8 cellular contexts compared by ENCODE assay signal in the genomic region with DNA sequence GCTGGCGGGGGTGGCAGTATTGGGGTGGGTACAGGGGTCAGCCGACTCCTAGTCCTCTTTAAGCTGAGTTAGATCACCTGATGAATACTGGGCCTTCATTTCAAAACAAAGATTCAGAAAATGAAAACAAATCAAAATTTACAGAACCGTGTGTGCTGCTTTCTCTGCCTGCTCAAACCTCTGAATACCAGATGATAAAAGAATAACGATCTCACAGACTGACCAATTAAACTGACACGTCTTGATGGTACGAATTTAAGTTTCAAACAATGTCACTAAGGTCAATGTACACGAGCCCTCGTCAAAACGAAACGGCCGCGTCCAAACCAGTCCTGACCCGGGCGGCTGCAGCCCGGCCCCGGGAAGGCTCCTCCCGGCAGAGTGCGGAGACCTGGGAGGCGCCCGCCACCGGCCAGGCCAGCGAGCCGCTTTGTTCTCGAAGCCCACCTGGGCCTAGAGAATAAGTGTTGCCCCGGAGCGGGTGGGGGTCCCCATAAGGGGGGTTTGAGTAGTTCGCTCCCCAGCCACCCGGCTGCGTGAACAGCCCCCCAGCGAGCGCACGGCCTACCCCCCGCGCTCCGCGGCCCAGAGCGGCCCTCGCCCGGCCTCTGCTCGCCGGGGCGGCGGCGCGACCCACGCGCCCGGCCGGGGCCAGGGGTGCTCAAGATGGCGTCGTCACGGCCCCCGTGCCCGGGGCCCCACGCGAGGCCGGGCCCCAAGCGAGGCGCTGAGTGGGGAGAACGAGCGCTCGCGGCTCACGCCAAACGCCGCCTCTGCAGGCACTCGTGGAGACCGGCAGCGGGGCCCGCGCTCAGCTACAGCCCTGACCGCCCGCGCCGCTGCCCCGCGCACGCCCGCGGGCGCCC. TPM values are rescaled to one million over a fixed set of nuclear protein-coding genes. Genes with fewer than 3 reads are reported as not detected.
DNase-seq lines count a peak whose midpoint lies in the region; ATAC-seq, FAIRE-seq and TF ChIP-seq lines count a peak whose summit lies in the region.

No MANE protein-coding gene starts in this region.

- peaks cover 13% of the 10 kb centered on the region for H3K36me3 Mint-ChIP-seq in astrocyte (ENCODE audit: low read depth, unreplicated experiment)
- peaks cover 22 to 42% of the 10 kb centered on the region in 2 donors for H3K36me3 Mint-ChIP-seq in stimulated activated naive B cell treated with anti-CD40 and anti-IgM and Interleukin-4, amounts not matched to agents 10 μg/mL and 1 μg/mL and 100 μg/mL, for 72 hours

- peaks cover 80% of the 10 kb centered on the region for H4K20me1 ChIP-seq in astrocyte (ENCODE audit: insufficient read depth, low read length)
- peaks cover 40% of the 10 kb centered on the region for H4K20me1 ChIP-seq in keratinocyte (ENCODE audit: control insufficient read depth, extremely low read depth, insufficient read depth, low read length)

- DNase-seq in COLO668 (lab: John Stamatoyannopoulos, UW; ENCODE audit: unreplicated experiment) (peak; percentile 51), astrocyte (ENCODE audit: low read depth) (no peak), keratinocyte (ENCODE audit: low read depth, low spot score) (no peak), hippocampal formation (lab: John Stamatoyannopoulos, UW) (no peak), NOMO-1 treated with DMSO at 0.1 percent for 48 hours (lab: John Stamatoyannopoulos, UW; ENCODE audit: unreplicated experiment) (no peak)
- DNase-seq in stimulated activated naive B cell treated with anti-CD40 and anti-IgM and Interleukin-4, amounts not matched to agents 10 μg/mL and 1 μg/mL and 100 μg/mL, for 72 hours = no peak

- H3K4me3 ChIP-seq in HUES64 (ENCODE audit: low read length) (peak overlapping the region; percentile 66), astrocyte (ENCODE audit: insufficient read depth, low read depth, low read length) (peak overlapping the region; percentile 94), keratinocyte (ENCODE audit: control insufficient read depth in 2 of 3, extremely low read depth in 1 of 3, insufficient read depth in 2 of 3, low read depth in 1 of 3, low read length in 3 of 3) (peak overlapping the region; percentile 70 to 91 (median 79))

- no peaks in the 10 kb centered on the region for H3K9me3 ChIP-seq in HUES64 (ENCODE audit: insufficient read depth, low read depth, low read length)
- H3K9me3 ChIP-seq in astrocyte (ENCODE audit: insufficient read depth, low read depth, low read length) = no peaks in the 10 kb centered on the region
- no peaks in the 10 kb centered on the region for H3K9me3 ChIP-seq in keratinocyte (ENCODE audit: control insufficient read depth, low read depth, low read length)

- peaks cover 17% of the 10 kb centered on the region for H3K4me1 Mint-ChIP-seq in astrocyte (ENCODE audit: low read depth, unreplicated experiment)
- peaks cover 34 to 54% of the 10 kb centered on the region in 2 donors for H3K4me1 Mint-ChIP-seq in stimulated activated naive B cell treated with anti-CD40 and anti-IgM and Interleukin-4, amounts not matched to agents 10 μg/mL and 1 μg/mL and 100 μg/mL, for 72 hours

- no peaks in the 10 kb centered on the region for H3K27me3 Mint-ChIP-seq in astrocyte (ENCODE audit: low read depth, unreplicated experiment)
- no peaks in the 10 kb centered on the region for H3K27me3 Mint-ChIP-seq in stimulated activated naive B cell treated with anti-CD40 and anti-IgM and Interleukin-4, amounts not matched to agents 10 μg/mL and 1 μg/mL and 100 μg/mL, for 72 hours

- peak overlapping the region; percentile 97 for H3K27ac Mint-ChIP-seq in astrocyte (ENCODE audit: unreplicated experiment)
- peak overlapping the region; percentile 95 for H3K27ac Mint-ChIP-seq in stimulated activated naive B cell treated with anti-CD40 and anti-IgM and Interleukin-4, amounts not matched to agents 10 μg/mL and 1 μg/mL and 100 μg/mL, for 72 hours

- H3K4me2 ChIP-seq in astrocyte (ENCODE audit: low read length) (peak overlapping the region; percentile 99), keratinocyte (ENCODE audit: control insufficient read depth, extremely low read depth, insufficient read depth, low read depth, low read length) (peak overlapping the region; percentile 91)

- H3K4me1 ChIP-seq in HUES64 (ENCODE audit: insufficient read depth, low read length) = peaks cover 9% of the 10 kb centered on the region
- peaks cover 24% of the 10 kb centered on the region for H3K4me1 ChIP-seq in astrocyte (ENCODE audit: insufficient read depth, low read length)
- H3K4me1 ChIP-seq in keratinocyte (ENCODE audit: control insufficient read depth, extremely low read depth, insufficient read depth, low read length) = peaks cover 20% of the 10 kb centered on the region

- H3K27ac ChIP-seq in HUES64 (ENCODE audit: low read depth, low read length) (peak overlapping the region; percentile 76; the same call in 1 of the 2 replicates), astrocyte (ENCODE audit: low read depth, low read length) (peak overlapping the region; percentile 88), keratinocyte (ENCODE audit: control insufficient read depth, insufficient read depth, low read length) (peak overlapping the region; percentile 79)

- TF ChIP-seq CTCF in astrocyte (IDR thresholded peaks at IDR 0.05; ENCODE audit: insufficient read depth, low read depth, low read length) (no peak), keratinocyte (optimal IDR thresholded peaks at IDR 0.05 in 1 of 3, IDR thresholded peaks at IDR 0.05 in 1 of 3, conservative IDR thresholded peaks at IDR 0.05 in 1 of 3; ENCODE audit: extremely low read depth in 1 of 3, insufficient read depth in 2 of 3, low read length in 3 of 3) (no peak)

- peak overlapping the region; percentile 98 for H3K4me3 Mint-ChIP-seq in astrocyte (ENCODE audit: unreplicated experiment)
- H3K4me3 Mint-ChIP-seq in stimulated activated naive B cell treated with anti-CD40 and anti-IgM and Interleukin-4, amounts not matched to agents 10 μg/mL and 1 μg/mL and 100 μg/mL, for 72 hours = peak overlapping the region; percentile 87 to 90

- FAIRE-seq in astrocyte (lab: Jason Lieb, UNC) (no peak), keratinocyte (lab: Jason Lieb, UNC) (no peak)

- H3K9ac ChIP-seq in HUES64 (ENCODE audit: low read depth, low read length) = peak overlapping the region; percentile 93
- H3K9ac ChIP-seq in astrocyte (ENCODE audit: low read length) = peak overlapping the region; percentile 94
- peak overlapping the region; percentile 87 for H3K9ac ChIP-seq in keratinocyte (ENCODE audit: control insufficient read depth, extremely low read depth, insufficient read depth, low read length)

- peaks cover 12% of the 10 kb centered on the region for H3K9me1 ChIP-seq in keratinocyte (ENCODE audit: control insufficient read depth, extremely low read depth, insufficient read depth, low read length)

- no peaks in the 10 kb centered on the region for H3K9me3 Mint-ChIP-seq in astrocyte (ENCODE audit: unreplicated experiment)
- no peaks in the 10 kb centered on the region for H3K9me3 Mint-ChIP-seq in stimulated activated naive B cell treated with anti-CD40 and anti-IgM and Interleukin-4, amounts not matched to agents 10 μg/mL and 1 μg/mL and 100 μg/mL, for 72 hours

- H3K79me2 ChIP-seq in astrocyte (ENCODE audit: insufficient read depth, low read length) (peaks cover 90% of the 10 kb centered on the region), keratinocyte (ENCODE audit: control insufficient read depth, insufficient read depth, low read length) (peaks cover 77% of the 10 kb centered on the region)

- dilution Hi-C loops in keratinocyte (cut with MboI; ENCODE audit: extremely low pct_ligation_motif_present, low sequenced_read_pairs) = no loop called here

- 1% methylated on average over 81 of the region's 81 CpGs for WGBS in HUES64

- H2AFZ ChIP-seq in astrocyte (ENCODE audit: low read depth, low read length) (no peak overlapping the region), keratinocyte (ENCODE audit: control insufficient read depth, low read length) (no peak overlapping the region)

- peak; percentile 14 for ATAC-seq in GM21423 (IDR thresholded peaks at IDR 0.05; ENCODE audit: unreplicated experiment)
- peak; percentile 31 to 37 for ATAC-seq in stimulated activated naive B cell treated with anti-CD40 and anti-IgM and Interleukin-4, amounts not matched to agents 10 μg/mL and 1 μg/mL and 100 μg/mL, for 72 hours (replicated peaks)

- H3K27me3 ChIP-seq in HUES64 (ENCODE audit: insufficient read depth, low read length) (no peaks in the 10 kb centered on the region), astrocyte (ENCODE audit: insufficient read depth, low read length) (no peaks in the 10 kb centered on the region), keratinocyte (ENCODE audit: control insufficient read depth, extremely low read depth, insufficient read depth, low read length) (no peaks in the 10 kb centered on the region)

- peaks cover 50% of the 10 kb centered on the region for H3K36me3 ChIP-seq in HUES64 (ENCODE audit: insufficient read depth, low read length)
- peaks cover 33% of the 10 kb centered on the region for H3K36me3 ChIP-seq in astrocyte (ENCODE audit: insufficient read depth, low read length)
- H3K36me3 ChIP-seq in keratinocyte (ENCODE audit: control insufficient read depth in 2 of 2, extremely low read depth in 1 of 2, insufficient read depth in 2 of 2, low read length in 2 of 2) = peaks cover 27 to 38% of the 10 kb centered on the region in 2 experiments

RNA-seq across cellular contexts. Expression of a gene that starts 0.7 kb away (rescaled TPM):
- 304 TPM for polyA plus RNA-seq in HUES64 (2013, experiment 1 of 2)
- polyA plus RNA-seq in HUES64 (2013, experiment 2 of 2) = 282 TPM
- total RNA-seq in astrocyte = 284 and 324 TPM in 2 replicates
- 383 to 439 TPM (median 412 TPM) in 3 replicates for polyA plus RNA-seq in keratinocyte
- polyA plus RNA-seq in keratinocyte (2011; ENCODE audit: low read depth) = 290 TPM
- 305 and 407 TPM in 2 replicates for polyA plus RNA-seq in keratinocyte (2011; cell fraction: cytosol; rRNA removed)
- 217 and 261 TPM in 2 replicates for polyA plus RNA-seq in keratinocyte (2011; cell fraction: nucleus; rRNA removed)
- polyA plus RNA-seq in keratinocyte (2012; ENCODE audit: low replicate concordance) = 305 and 382 TPM in 2 replicates
- polyA minus RNA-seq in keratinocyte = 194 to 304 TPM (median 205 TPM) in 3 replicates
- 195 TPM for polyA minus RNA-seq in keratinocyte (2011; cell fraction: cytosol; rRNA and poly(A)+ RNA removed)
- 41.3 and 45.3 TPM in 2 replicates for polyA minus RNA-seq in keratinocyte (2011; cell fraction: nucleus; rRNA and poly(A)+ RNA removed)

RNA-seq across cellular contexts. Expression of a gene that starts 1.1 kb away (rescaled TPM):
- polyA plus RNA-seq in HUES64 (2013, experiment 1 of 2) = 11.1 TPM
- polyA plus RNA-seq in HUES64 (2013, experiment 2 of 2) = 12.2 TPM
- 13.2 and 16.3 TPM in 2 replicates for total RNA-seq in astrocyte
- polyA plus RNA-seq in keratinocyte = 5.0 to 13.6 TPM (median 9.4 TPM) in 3 replicates
- 13.1 TPM for polyA plus RNA-seq in keratinocyte (2011; ENCODE audit: low read depth)
- 4.1 and 4.4 TPM in 2 replicates for polyA plus RNA-seq in keratinocyte (2011; cell fraction: cytosol; rRNA removed)
- polyA plus RNA-seq in keratinocyte (2011; cell fraction: nucleus; rRNA removed) = 25.0 and 27.0 TPM in 2 replicates
- polyA plus RNA-seq in keratinocyte (2012; ENCODE audit: low replicate concordance) = 5.2 and 9.4 TPM in 2 replicates
- 7.2 to 10.8 TPM (median 7.6 TPM) in 3 replicates for polyA minus RNA-seq in keratinocyte
- 17.6 TPM for polyA minus RNA-seq in keratinocyte (2011; cell fraction: cytosol; rRNA and poly(A)+ RNA removed)
- 15.0 and 17.8 TPM in 2 replicates for polyA minus RNA-seq in keratinocyte (2011; cell fraction: nucleus; rRNA and poly(A)+ RNA removed)

RNA-seq across cellular contexts. Expression of a gene that starts 20.2 kb away (rescaled TPM):
- 46.6 TPM for polyA plus RNA-seq in HUES64 (2013, experiment 1 of 2)
- 47.5 TPM for polyA plus RNA-seq in HUES64 (2013, experiment 2 of 2)
- total RNA-seq in astrocyte = 24.9 and 27.1 TPM in 2 replicates
- 19.9 to 21.7 TPM (median 20.0 TPM) in 3 replicates for polyA plus RNA-seq in keratinocyte
- polyA plus RNA-seq in keratinocyte (2011; ENCODE audit: low read depth) = 17.0 TPM
- 20.6 and 28.3 TPM in 2 replicates for polyA plus RNA-seq in keratinocyte (2011; cell fraction: cytosol; rRNA removed)
- polyA plus RNA-seq in keratinocyte (2011; cell fraction: nucleus; rRNA removed) = 30.7 and 35.5 TPM in 2 replicates
- polyA plus RNA-seq in keratinocyte (2012; ENCODE audit: low replicate concordance) = 22.6 and 25.9 TPM in 2 replicates
- polyA minus RNA-seq in keratinocyte = 20.7 to 28.7 TPM (median 21.6 TPM) in 3 replicates
- 28.8 TPM for polyA minus RNA-seq in keratinocyte (2011; cell fraction: cytosol; rRNA and poly(A)+ RNA removed)
- polyA minus RNA-seq in keratinocyte (2011; cell fraction: nucleus; rRNA and poly(A)+ RNA removed) = 9.0 and 16.1 TPM in 2 replicates

RNA-seq across cellular contexts. Expression of a gene that starts 40.3 kb away (rescaled TPM):
- 17.8 TPM for polyA plus RNA-seq in HUES64 (2013, experiment 1 of 2)
- polyA plus RNA-seq in HUES64 (2013, experiment 2 of 2) = 16.5 TPM
- 26.6 and 31.5 TPM in 2 replicates for total RNA-seq in astrocyte
- polyA plus RNA-seq in keratinocyte = 24.7 to 31.4 TPM (median 29.5 TPM) in 3 replicates
- 13.3 TPM for polyA plus RNA-seq in keratinocyte (2011; ENCODE audit: low read depth)
- 15.9 and 24.7 TPM in 2 replicates for polyA plus RNA-seq in keratinocyte (2011; cell fraction: cytosol; rRNA removed)
- 56.1 and 56.4 TPM in 2 replicates for polyA plus RNA-seq in keratinocyte (2011; cell fraction: nucleus; rRNA removed)
- polyA plus RNA-seq in keratinocyte (2012; ENCODE audit: low replicate concordance) = 24.9 and 32.2 TPM in 2 replicates
- 12.2 to 20.5 TPM (median 19.8 TPM) in 3 replicates for polyA minus RNA-seq in keratinocyte
- 19.2 TPM for polyA minus RNA-seq in keratinocyte (2011; cell fraction: cytosol; rRNA and poly(A)+ RNA removed)
- 19.1 and 27.1 TPM in 2 replicates for polyA minus RNA-seq in keratinocyte (2011; cell fraction: nucleus; rRNA and poly(A)+ RNA removed)
